In the genomic region with DNA sequence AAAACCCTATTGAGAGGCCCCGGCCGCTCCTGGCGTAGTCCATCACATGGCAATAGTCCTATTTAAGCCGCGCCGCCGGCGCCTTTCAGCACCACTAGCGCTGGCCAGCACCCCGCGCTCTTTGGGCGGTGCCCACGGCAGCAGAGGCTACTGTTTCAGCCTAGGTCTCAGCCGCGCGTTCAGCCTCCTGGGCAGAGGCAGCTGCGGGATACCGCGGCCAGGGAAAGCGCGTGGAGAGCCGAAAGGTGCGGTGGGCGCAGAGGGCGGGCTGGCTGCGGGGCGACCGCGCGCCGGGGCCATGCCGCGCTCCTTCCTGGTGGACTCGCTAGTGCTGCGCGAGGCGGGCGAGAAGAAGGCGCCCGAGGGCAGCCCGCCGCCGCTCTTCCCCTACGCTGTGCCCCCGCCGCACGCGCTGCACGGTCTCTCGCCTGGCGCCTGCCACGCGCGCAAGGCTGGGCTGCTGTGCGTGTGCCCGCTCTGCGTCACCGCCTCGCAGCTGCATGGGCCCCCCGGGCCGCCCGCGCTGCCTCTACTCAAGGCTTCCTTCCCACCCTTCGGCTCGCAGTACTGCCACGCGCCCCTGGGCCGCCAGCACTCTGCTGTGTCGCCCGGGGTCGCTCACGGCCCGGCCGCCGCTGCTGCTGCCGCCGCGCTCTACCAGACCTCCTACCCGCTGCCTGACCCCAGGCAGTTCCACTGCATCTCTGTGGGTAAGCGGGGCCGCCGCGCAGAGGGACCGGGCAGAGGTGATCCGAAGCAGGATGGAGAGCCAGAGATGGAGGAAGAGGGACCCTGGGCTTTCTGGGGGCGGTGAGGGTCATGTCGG, we compare ENCODE assay signal across 1 cellular context.
A peak's percentile ranks its signal among the peaks of the same experiment; 100 is the strongest.
TF ChIP-seq lines count a peak whose summit lies in the region.

A gene (plus strand): TSS at position 91 of the 826 bp plus-strand sequence. CDS start 208 bp downstream, at position 299.

TF ChIP-seq in HepG2, 621 proteins besides CTCF, POLR2A, EP300 and RAD21 (continued from another document and continues in another):
- TF ChIP-seq, protein P1, sequence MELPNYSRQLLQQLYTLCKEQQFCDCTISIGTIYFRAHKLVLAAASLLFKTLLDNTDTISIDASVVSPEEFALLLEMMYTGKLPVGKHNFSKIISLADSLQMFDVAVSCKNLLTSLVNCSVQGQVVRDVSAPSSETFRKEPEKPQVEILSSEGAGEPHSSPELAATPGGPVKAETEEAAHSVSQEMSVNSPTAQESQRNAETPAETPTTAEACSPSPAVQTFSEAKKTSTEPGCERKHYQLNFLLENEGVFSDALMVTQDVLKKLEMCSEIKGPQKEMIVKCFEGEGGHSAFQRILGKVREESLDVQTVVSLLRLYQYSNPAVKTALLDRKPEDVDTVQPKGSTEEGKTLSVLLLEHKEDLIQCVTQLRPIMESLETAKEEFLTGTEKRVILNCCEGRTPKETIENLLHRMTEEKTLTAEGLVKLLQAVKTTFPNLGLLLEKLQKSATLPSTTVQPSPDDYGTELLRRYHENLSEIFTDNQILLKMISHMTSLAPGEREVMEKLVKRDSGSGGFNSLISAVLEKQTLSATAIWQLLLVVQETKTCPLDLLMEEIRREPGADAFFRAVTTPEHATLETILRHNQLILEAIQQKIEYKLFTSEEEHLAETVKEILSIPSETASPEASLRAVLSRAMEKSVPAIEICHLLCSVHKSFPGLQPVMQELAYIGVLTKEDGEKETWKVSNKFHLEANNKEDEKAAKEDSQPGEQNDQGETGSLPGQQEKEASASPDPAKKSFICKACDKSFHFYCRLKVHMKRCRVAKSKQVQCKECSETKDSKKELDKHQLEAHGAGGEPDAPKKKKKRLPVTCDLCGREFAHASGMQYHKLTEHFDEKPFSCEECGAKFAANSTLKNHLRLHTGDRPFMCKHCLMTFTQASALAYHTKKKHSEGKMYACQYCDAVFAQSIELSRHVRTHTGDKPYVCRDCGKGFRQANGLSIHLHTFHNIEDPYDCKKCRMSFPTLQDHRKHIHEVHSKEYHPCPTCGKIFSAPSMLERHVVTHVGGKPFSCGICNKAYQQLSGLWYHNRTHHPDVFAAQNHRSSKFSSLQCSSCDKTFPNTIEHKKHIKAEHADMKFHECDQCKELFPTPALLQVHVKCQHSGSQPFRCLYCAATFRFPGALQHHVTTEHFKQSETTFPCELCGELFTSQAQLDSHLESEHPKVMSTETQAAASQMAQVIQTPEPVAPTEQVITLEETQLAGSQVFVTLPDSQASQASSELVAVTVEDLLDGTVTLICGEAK (IDR thresholded peaks at IDR 0.05) = no peak
- TF ChIP-seq, protein P1 (CRISPR knock-in tag; IDR thresholded peaks at IDR 0.05) = no peak
- TF ChIP-seq ZNF367 (CRISPR knock-in tag; IDR thresholded peaks at IDR 0.05; ENCODE audit: borderline replicate concordance) (no peak), SMC3 (IDR thresholded peaks at IDR 0.05; ENCODE audit: low read length) (no peak), PAX8 (CRISPR knock-in tag; IDR thresholded peaks at IDR 0.05; ENCODE audit: borderline replicate concordance) (no peak), NCOR1 (IDR thresholded peaks at IDR 0.05; ENCODE audit: borderline replicate concordance, low read length) (no peak), EZH2 (conservative IDR thresholded peaks at IDR 0.05; ENCODE audit: low read depth, low read length) (no peak), MEF2D (CRISPR knock-in tag; IDR thresholded peaks at IDR 0.05) (no peak), TCF7 (IDR thresholded peaks at IDR 0.05; ENCODE audit: low read depth) (no peak), ARNTL (CRISPR knock-in tag; IDR thresholded peaks at IDR 0.05) (no peak), ZNF205 (CRISPR knock-in tag; IDR thresholded peaks at IDR 0.05) (no peak), IRX3 (CRISPR knock-in tag; IDR thresholded peaks at IDR 0.05; ENCODE audit: borderline replicate concordance, low read depth) (no peak), ZNF746 (CRISPR knock-in tag; IDR thresholded peaks at IDR 0.05) (no peak), PRMT3 (CRISPR knock-in tag; IDR thresholded peaks at IDR 0.05; ENCODE audit: borderline replicate concordance, low read depth) (no peak), ZNF232 (CRISPR knock-in tag; IDR thresholded peaks at IDR 0.05; ENCODE audit: borderline replicate concordance) (peak; percentile 86; the same call in 1 of the 2 replicates), SAP130 (CRISPR knock-in tag; IDR thresholded peaks at IDR 0.05; ENCODE audit: low read depth) (peak; percentile 35; the same call in 1 of the 2 replicates)
- TF ChIP-seq, protein P2, sequence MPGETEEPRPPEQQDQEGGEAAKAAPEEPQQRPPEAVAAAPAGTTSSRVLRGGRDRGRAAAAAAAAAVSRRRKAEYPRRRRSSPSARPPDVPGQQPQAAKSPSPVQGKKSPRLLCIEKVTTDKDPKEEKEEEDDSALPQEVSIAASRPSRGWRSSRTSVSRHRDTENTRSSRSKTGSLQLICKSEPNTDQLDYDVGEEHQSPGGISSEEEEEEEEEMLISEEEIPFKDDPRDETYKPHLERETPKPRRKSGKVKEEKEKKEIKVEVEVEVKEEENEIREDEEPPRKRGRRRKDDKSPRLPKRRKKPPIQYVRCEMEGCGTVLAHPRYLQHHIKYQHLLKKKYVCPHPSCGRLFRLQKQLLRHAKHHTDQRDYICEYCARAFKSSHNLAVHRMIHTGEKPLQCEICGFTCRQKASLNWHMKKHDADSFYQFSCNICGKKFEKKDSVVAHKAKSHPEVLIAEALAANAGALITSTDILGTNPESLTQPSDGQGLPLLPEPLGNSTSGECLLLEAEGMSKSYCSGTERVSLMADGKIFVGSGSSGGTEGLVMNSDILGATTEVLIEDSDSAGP (CRISPR knock-in tag; IDR thresholded peaks at IDR 0.05; ENCODE audit: borderline replicate concordance) = no peak
- TF ChIP-seq, protein P3, sequence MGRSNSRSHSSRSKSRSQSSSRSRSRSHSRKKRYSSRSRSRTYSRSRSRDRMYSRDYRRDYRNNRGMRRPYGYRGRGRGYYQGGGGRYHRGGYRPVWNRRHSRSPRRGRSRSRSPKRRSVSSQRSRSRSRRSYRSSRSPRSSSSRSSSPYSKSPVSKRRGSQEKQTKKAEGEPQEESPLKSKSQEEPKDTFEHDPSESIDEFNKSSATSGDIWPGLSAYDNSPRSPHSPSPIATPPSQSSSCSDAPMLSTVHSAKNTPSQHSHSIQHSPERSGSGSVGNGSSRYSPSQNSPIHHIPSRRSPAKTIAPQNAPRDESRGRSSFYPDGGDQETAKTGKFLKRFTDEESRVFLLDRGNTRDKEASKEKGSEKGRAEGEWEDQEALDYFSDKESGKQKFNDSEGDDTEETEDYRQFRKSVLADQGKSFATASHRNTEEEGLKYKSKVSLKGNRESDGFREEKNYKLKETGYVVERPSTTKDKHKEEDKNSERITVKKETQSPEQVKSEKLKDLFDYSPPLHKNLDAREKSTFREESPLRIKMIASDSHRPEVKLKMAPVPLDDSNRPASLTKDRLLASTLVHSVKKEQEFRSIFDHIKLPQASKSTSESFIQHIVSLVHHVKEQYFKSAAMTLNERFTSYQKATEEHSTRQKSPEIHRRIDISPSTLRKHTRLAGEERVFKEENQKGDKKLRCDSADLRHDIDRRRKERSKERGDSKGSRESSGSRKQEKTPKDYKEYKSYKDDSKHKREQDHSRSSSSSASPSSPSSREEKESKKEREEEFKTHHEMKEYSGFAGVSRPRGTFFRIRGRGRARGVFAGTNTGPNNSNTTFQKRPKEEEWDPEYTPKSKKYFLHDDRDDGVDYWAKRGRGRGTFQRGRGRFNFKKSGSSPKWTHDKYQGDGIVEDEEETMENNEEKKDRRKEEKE (IDR thresholded peaks at IDR 0.05) = no peak
- TF ChIP-seq, protein P4, sequence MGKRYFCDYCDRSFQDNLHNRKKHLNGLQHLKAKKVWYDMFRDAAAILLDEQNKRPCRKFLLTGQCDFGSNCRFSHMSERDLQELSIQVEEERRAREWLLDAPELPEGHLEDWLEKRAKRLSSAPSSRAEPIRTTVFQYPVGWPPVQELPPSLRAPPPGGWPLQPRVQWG (CRISPR knock-in tag; IDR thresholded peaks at IDR 0.05; ENCODE audit: borderline replicate concordance, low read depth) = no peak
- TF ChIP-seq, protein P5, sequence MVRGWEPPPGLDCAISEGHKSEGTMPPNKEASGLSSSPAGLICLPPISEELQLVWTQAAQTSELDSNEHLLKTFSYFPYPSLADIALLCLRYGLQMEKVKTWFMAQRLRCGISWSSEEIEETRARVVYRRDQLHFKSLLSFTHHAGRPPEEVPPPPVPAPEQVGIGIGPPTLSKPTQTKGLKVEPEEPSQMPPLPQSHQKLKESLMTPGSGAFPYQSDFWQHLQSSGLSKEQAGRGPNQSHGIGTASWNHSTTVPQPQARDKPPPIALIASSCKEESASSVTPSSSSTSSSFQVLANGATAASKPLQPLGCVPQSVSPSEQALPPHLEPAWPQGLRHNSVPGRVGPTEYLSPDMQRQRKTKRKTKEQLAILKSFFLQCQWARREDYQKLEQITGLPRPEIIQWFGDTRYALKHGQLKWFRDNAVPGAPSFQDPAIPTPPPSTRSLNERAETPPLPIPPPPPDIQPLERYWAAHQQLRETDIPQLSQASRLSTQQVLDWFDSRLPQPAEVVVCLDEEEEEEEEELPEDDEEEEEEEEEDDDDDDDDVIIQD (CRISPR knock-in tag; IDR thresholded peaks at IDR 0.05; ENCODE audit: low read depth) = no peak
- TF ChIP-seq, protein P6, sequence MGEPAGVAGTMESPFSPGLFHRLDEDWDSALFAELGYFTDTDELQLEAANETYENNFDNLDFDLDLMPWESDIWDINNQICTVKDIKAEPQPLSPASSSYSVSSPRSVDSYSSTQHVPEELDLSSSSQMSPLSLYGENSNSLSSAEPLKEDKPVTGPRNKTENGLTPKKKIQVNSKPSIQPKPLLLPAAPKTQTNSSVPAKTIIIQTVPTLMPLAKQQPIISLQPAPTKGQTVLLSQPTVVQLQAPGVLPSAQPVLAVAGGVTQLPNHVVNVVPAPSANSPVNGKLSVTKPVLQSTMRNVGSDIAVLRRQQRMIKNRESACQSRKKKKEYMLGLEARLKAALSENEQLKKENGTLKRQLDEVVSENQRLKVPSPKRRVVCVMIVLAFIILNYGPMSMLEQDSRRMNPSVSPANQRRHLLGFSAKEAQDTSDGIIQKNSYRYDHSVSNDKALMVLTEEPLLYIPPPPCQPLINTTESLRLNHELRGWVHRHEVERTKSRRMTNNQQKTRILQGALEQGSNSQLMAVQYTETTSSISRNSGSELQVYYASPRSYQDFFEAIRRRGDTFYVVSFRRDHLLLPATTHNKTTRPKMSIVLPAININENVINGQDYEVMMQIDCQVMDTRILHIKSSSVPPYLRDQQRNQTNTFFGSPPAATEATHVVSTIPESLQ (CRISPR knock-in tag; conservative IDR thresholded peaks at IDR 0.05) = no peak
- TF ChIP-seq, protein P7, sequence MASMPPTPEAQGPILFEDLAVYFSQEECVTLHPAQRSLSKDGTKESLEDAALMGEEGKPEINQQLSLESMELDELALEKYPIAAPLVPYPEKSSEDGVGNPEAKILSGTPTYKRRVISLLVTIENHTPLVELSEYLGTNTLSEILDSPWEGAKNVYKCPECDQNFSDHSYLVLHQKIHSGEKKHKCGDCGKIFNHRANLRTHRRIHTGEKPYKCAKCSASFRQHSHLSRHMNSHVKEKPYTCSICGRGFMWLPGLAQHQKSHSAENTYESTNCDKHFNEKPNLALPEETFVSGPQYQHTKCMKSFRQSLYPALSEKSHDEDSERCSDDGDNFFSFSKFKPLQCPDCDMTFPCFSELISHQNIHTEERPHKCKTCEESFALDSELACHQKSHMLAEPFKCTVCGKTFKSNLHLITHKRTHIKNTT (CRISPR knock-in tag; IDR thresholded peaks at IDR 0.05) = no peak
